1 cellular context compared by ENCODE assay signal in genomic region chr17:43010667-43011308, GRCh38.
TF ChIP-seq lines count a peak whose summit lies in the region.

No MANE protein-coding gene starts in this region.

TF ChIP-seq in A549, 52 proteins besides CTCF, POLR2A, EP300 and RAD21:
- no peak for TF ChIP-seq GATA3 (IDR thresholded peaks at IDR 0.05; ENCODE audit: borderline replicate concordance)
- TF ChIP-seq, protein P1, sequence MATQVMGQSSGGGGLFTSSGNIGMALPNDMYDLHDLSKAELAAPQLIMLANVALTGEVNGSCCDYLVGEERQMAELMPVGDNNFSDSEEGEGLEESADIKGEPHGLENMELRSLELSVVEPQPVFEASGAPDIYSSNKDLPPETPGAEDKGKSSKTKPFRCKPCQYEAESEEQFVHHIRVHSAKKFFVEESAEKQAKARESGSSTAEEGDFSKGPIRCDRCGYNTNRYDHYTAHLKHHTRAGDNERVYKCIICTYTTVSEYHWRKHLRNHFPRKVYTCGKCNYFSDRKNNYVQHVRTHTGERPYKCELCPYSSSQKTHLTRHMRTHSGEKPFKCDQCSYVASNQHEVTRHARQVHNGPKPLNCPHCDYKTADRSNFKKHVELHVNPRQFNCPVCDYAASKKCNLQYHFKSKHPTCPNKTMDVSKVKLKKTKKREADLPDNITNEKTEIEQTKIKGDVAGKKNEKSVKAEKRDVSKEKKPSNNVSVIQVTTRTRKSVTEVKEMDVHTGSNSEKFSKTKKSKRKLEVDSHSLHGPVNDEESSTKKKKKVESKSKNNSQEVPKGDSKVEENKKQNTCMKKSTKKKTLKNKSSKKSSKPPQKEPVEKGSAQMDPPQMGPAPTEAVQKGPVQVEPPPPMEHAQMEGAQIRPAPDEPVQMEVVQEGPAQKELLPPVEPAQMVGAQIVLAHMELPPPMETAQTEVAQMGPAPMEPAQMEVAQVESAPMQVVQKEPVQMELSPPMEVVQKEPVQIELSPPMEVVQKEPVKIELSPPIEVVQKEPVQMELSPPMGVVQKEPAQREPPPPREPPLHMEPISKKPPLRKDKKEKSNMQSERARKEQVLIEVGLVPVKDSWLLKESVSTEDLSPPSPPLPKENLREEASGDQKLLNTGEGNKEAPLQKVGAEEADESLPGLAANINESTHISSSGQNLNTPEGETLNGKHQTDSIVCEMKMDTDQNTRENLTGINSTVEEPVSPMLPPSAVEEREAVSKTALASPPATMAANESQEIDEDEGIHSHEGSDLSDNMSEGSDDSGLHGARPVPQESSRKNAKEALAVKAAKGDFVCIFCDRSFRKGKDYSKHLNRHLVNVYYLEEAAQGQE (IDR thresholded peaks at IDR 0.05), result no peak
- TF ChIP-seq, protein P2, sequence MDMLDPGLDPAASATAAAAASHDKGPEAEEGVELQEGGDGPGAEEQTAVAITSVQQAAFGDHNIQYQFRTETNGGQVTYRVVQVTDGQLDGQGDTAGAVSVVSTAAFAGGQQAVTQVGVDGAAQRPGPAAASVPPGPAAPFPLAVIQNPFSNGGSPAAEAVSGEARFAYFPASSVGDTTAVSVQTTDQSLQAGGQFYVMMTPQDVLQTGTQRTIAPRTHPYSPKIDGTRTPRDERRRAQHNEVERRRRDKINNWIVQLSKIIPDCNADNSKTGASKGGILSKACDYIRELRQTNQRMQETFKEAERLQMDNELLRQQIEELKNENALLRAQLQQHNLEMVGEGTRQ (IDR thresholded peaks at IDR 0.05), result no peak
- TF ChIP-seq KDM1A (IDR thresholded peaks at IDR 0.05; ENCODE audit: low read depth), result no peak
